26 cellular contexts compared by ENCODE assay signal in the genomic region with DNA sequence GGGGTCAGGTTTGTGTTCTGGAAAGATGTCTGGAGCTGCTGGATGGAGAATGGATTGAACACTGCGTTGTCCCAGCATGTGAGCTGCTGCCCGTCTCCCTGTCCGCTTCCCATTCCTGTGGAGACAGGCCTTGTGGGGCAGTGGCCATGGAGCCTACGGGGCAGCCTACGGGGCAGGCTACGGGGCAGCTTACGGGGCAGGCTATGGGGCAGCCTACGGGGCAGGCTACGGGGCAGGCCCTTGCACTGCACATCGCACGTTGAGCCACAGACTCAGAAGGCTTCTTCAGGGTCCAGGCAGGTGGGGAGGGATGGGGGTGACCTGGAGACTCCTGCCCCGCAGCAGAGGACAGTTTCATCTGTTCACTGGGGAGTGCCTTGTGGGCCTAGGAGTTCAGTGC. TPM values are rescaled to one million over a fixed set of nuclear protein-coding genes. Genes with fewer than 3 reads are reported as not detected.
DNase-seq lines count a peak whose midpoint lies in the region; ATAC-seq, FAIRE-seq and TF ChIP-seq lines count a peak whose summit lies in the region.
"Had no signal": no experiment of that assay in that cellular context is flagged by ENCODE, and none has a peak within 500 bp of the region (broad histone marks: within the 10 kb centered on the region; RNA-seq: fewer than 3 reads in every experiment).

No MANE protein-coding gene starts in this region.

- H3K27ac ChIP-seq in HepG2 (ENCODE audit: extremely low read length, insufficient read depth, low read length) (no peak overlapping the region), right lobe of liver (no peak overlapping the region), RWPE1 (0 out of 2 replicates have a peak overlapping the region, but pooled peaks have one; percentile 1), neural progenitor cell (no peak overlapping the region)
- H3K27ac ChIP-seq: BLaER1, GM23248, HL-60 had no signal

- no TSS peak for BruUV-seq in HepG2 (replicated peaks; lab: Mats Ljungman, UMichigan)

- TF ChIP-seq POLR2A in HepG2 (IDR thresholded peaks at IDR 0.05; ENCODE audit: insufficient read depth in 1 of 2, low read depth in 2 of 2, low read length in 2 of 2) (no peak), right lobe of liver (IDR thresholded peaks at IDR 0.05) (no peak)

- DNase-seq in HepG2 (ENCODE audit: low spot score) (no peak), right lobe of liver (no peak), RWPE1 (ENCODE audit: low spot score) (no peak), neural progenitor cell (ENCODE audit: low spot score) (no peak), NCI-H2227 (lab: John Stamatoyannopoulos, UW; ENCODE audit: unreplicated experiment) (no peak), DMS53 treated with DMSO at 0.1 percent for 48 hours (lab: John Stamatoyannopoulos, UW; ENCODE audit: unreplicated experiment) (no peak)
- DNase-seq in activated naive CD4-positive, alpha-beta T cell (lab: John Stamatoyannopoulos, UW) = no peak
- DNase-seq: 8988T; Calu3; CD8-positive, alpha-beta T cell; DND-41; EL; GM23248; HFFc6; IMR-90 had no signal

- H3K4me3 Mint-ChIP-seq in neural progenitor cell = peak overlapping the region; percentile 53
- H3K4me3 Mint-ChIP-seq: CD14-positive monocyte; CD8-positive, alpha-beta T cell; HFFc6 had no signal

- intact Hi-C loops in HepG2 (cut with micrococcal nuclease; ENCODE audit: unreplicated experiment) (no loop called here), right lobe of liver (cut with DNase I) (no loop called here)

- in situ Hi-C loops in HepG2 (cut with HindIII; ENCODE audit: extremely low pct_ligation_motif_present, low pct_unique_long_range_greater_than_20kb) = no loop called here

- no peak for TF ChIP-seq CTCF in HepG2 (CRISPR knock-in tag; IDR thresholded peaks at IDR 0.05)
- TF ChIP-seq CTCF in right lobe of liver (IDR thresholded peaks at IDR 0.05) = no peak
- TF ChIP-seq CTCF in RWPE1 (conservative IDR thresholded peaks at IDR 0.05; ENCODE audit: low read depth) = no peak
- no peak for TF ChIP-seq CTCF in neural progenitor cell (IDR thresholded peaks at IDR 0.05)

- H3K4me3 ChIP-seq in HepG2 (replicated peaks in 1 of 3; ENCODE audit: insufficient read depth in 1 of 3, low read depth in 2 of 3, low read length in 3 of 3) (no peak overlapping the region), right lobe of liver (no peak overlapping the region), neural progenitor cell (no peak overlapping the region)
- H3K4me3 ChIP-seq: BLaER1, GM12878, GM23248 had no signal

- CTCF ChIA-PET in HepG2 (lab: Yijun Ruan, JAX; ENCODE audit: low intra/inter-chr PET ratio, low total read pairs) (no interaction called here), RWPE1 (lab: Yijun Ruan, JAX) (no interaction called here)

- H3K27me3 ChIP-seq in HepG2 (ENCODE audit: control insufficient read depth in 1 of 2, insufficient read depth in 2 of 2, low read length in 2 of 2) (no peaks in the 10 kb centered on the region), right lobe of liver (no peaks in the 10 kb centered on the region), neural progenitor cell (no peaks in the 10 kb centered on the region)
- H3K27me3 ChIP-seq: BLaER1 had no signal

- H3K36me3 ChIP-seq in HepG2 (replicated peaks in 1 of 2; ENCODE audit: control insufficient read depth in 1 of 2, insufficient read depth in 2 of 2, low read length in 2 of 2) (peaks cover 17 to 33% of the 10 kb centered on the region in 2 experiments; a peak in 4 of 5 replicates), right lobe of liver (no peaks in the 10 kb centered on the region), neural progenitor cell (no peaks in the 10 kb centered on the region)

- H3K36me3 Mint-ChIP-seq in neural progenitor cell = peaks cover 8% of the 10 kb centered on the region

- H3K9me3 ChIP-seq in HepG2 (ENCODE audit: low read length) (no peaks in the 10 kb centered on the region), right lobe of liver (no peaks in the 10 kb centered on the region), neural progenitor cell (ENCODE audit: low read depth) (no peaks in the 10 kb centered on the region)
- H3K9me3 ChIP-seq: BLaER1 had no signal

- peaks cover 13% of the 10 kb centered on the region for H3K4me1 Mint-ChIP-seq in neural progenitor cell

- ATAC-seq in HepG2 (no peak), right lobe of liver (no peak)
- ATAC-seq: CD8-positive, alpha-beta T cell; GM12878; HCT116 had no signal

- H3F3A ChIP-seq in neural progenitor cell (ENCODE audit: low read depth) = peaks cover 33% of the 10 kb centered on the region

- H3K4me1 ChIP-seq in HepG2 (ENCODE audit: insufficient read depth, low read length) (no peaks in the 10 kb centered on the region), right lobe of liver (no peaks in the 10 kb centered on the region), neural progenitor cell (peaks cover 10% of the 10 kb centered on the region)

- H3K9me3 Mint-ChIP-seq in neural progenitor cell = peaks cover 6% of the 10 kb centered on the region
- H3K9me3 Mint-ChIP-seq: CD8-positive, alpha-beta T cell had no signal

- H3K9ac ChIP-seq in HepG2 (ENCODE audit: insufficient read depth, low read depth, low read length) (no peak overlapping the region), neural progenitor cell (no peak overlapping the region)
- H3K9ac ChIP-seq: BLaER1, GM23248 had no signal

- 89% methylated on average over 12 of the region's 12 CpGs for WGBS in HepG2 (ENCODE audit: low lambda C conversion rate)
- 90% methylated on average over 6 of the region's 12 CpGs for WGBS in right lobe of liver (ENCODE audit: insufficient coverage, low coverage, low lambda C conversion rate, missing lambda C conversion rate)

- TF ChIP-seq EP300 in HepG2 (IDR thresholded peaks at IDR 0.05; ENCODE audit: low read depth in 2 of 2, low read length in 2 of 2) (no peak), HepG2 (CRISPR knock-in tag; IDR thresholded peaks at IDR 0.05; ENCODE audit: borderline replicate concordance) (no peak)

- H3K4me2 ChIP-seq in HepG2 (ENCODE audit: low read depth, low read length) (no peak overlapping the region), neural progenitor cell (peak overlapping the region; percentile 38)
- H3K4me2 ChIP-seq: BLaER1 had no signal

- no peak overlapping the region for H3K27ac Mint-ChIP-seq in neural progenitor cell
- H3K27ac Mint-ChIP-seq: CD8-positive, alpha-beta T cell; HFFc6 had no signal

- POLR2A ChIA-PET in HepG2 (lab: Yijun Ruan, JAX) (no interaction called here), RWPE1 (lab: Yijun Ruan, JAX; ENCODE audit: low non-redundant PET) (no interaction called here)

- H3K79me2 ChIP-seq in HepG2 (ENCODE audit: insufficient read depth, low read length) (no peaks in the 10 kb centered on the region), neural progenitor cell (ENCODE audit: low read depth) (no peaks in the 10 kb centered on the region)

- no peak for FAIRE-seq in HepG2 (lab: Jason Lieb, UNC)
- FAIRE-seq: GM12878, GM19239, H54 had no signal

- H2AFZ ChIP-seq in HepG2 (ENCODE audit: low read length) (no peak overlapping the region), neural progenitor cell (replicated peaks) (no peak overlapping the region)
- H2AFZ ChIP-seq: GM23248 had no signal

- H4K20me1 ChIP-seq in HepG2 (ENCODE audit: insufficient read depth, low read length) (peaks cover 9% of the 10 kb centered on the region; the same call in 1 of the 2 replicates), neural progenitor cell (ENCODE audit: low read depth) (peaks cover 5% of the 10 kb centered on the region)

- peaks cover 16% of the 10 kb centered on the region for H3K27me3 Mint-ChIP-seq in neural progenitor cell (ENCODE audit: insufficient read depth, low read depth)

- TF ChIP-seq RAD21 in HepG2 (CRISPR knock-in tag; IDR thresholded peaks at IDR 0.05) = no peak

RNA-seq across cellular contexts. Expression of a gene that starts 9.7 kb away (rescaled TPM):
- total RNA-seq in HepG2 (2016; rRNA removed; fragmentation: Illumina TruSeq; extraction: Trizol) = 13.0 and 17.0 TPM in 2 replicates
- total RNA-seq in HepG2 (2016; cell fraction: cytosol; rRNA removed; fragmentation: Illumina TruSeq; extraction: Trizol; ENCODE audit: low read depth) = 18.8 and 21.7 TPM in 2 replicates
- 11.4 and 16.1 TPM in 2 replicates for total RNA-seq in HepG2 (2016; cell fraction: insoluble cytoplasmic fraction; rRNA removed; fragmentation: Illumina TruSeq; extraction: Trizol)
- 40.2 and 47.3 TPM in 2 replicates for total RNA-seq in HepG2 (2016; cell fraction: membrane; rRNA removed; fragmentation: Illumina TruSeq; extraction: Trizol)
- total RNA-seq in HepG2 (2016; cell fraction: nucleus; rRNA removed; fragmentation: Illumina TruSeq; extraction: Trizol) = 7.6 and 10.0 TPM in 2 replicates
- 40.4 and 51.0 TPM in 2 replicates for polyA plus RNA-seq in HepG2 (2011; rRNA removed)
- 44.2 and 56.2 TPM in 2 replicates for polyA plus RNA-seq in HepG2 (2011; cell fraction: cytosol; rRNA removed)
- polyA plus RNA-seq in HepG2 (2011; cell fraction: nucleus; rRNA removed) = 31.7 and 32.2 TPM in 2 replicates
- polyA plus RNA-seq in HepG2 (2012) = 16.4 and 30.0 TPM in 2 replicates
- 60.8 and 72.2 TPM in 2 replicates for polyA plus RNA-seq in HepG2 (2016; cell fraction: cytosol; fragmentation: Illumina TruSeq; extraction: Trizol; ENCODE audit: low read depth)
- 33.1 and 40.9 TPM in 2 replicates for polyA plus RNA-seq in HepG2 (2016; cell fraction: insoluble cytoplasmic fraction; fragmentation: Illumina TruSeq; extraction: Trizol; ENCODE audit: low read depth)
- 102 TPM in 2 replicates for polyA plus RNA-seq in HepG2 (2016; cell fraction: membrane; fragmentation: Illumina TruSeq; extraction: Trizol; ENCODE audit: low read depth)
- polyA plus RNA-seq in HepG2 (2016; cell fraction: nucleus; fragmentation: Illumina TruSeq; extraction: Trizol; ENCODE audit: insufficient read depth, low read depth) = 31.0 and 33.1 TPM in 2 replicates
- 5.9 and 53.2 TPM in 2 replicates for polyA minus RNA-seq in HepG2 (2011; rRNA and poly(A)+ RNA removed; ENCODE audit: low replicate concordance)
- polyA minus RNA-seq in HepG2 (2011; cell fraction: cytosol; rRNA and poly(A)+ RNA removed) = 23.0 and 26.9 TPM in 2 replicates
- polyA minus RNA-seq in HepG2 (2011; cell fraction: nucleus; rRNA and poly(A)+ RNA removed) = 9.8 and 13.2 TPM in 2 replicates
- total RNA-seq in right lobe of liver = 10 to 100 TPM in 3 of 6 experiments, 1 to 10 TPM in 3; 2.6 to 17.5 (median 7.6) TPM
- 5.2 and 19.4 TPM in 2 replicates for total RNA-seq in neural progenitor cell (ENCODE audit: low replicate concordance)
- polyA plus RNA-seq: CD14-positive monocyte had no signal

RNA-seq across cellular contexts. Expression of a gene that starts 48.1 kb away (rescaled TPM):
- total RNA-seq in HepG2 (2016; rRNA removed; fragmentation: Illumina TruSeq; extraction: Trizol) = not detected in 2 replicates
- total RNA-seq in HepG2 (2016; cell fraction: cytosol; rRNA removed; fragmentation: Illumina TruSeq; extraction: Trizol; ENCODE audit: low read depth) = not detected in 2 replicates
- total RNA-seq in HepG2 (2016; cell fraction: insoluble cytoplasmic fraction; rRNA removed; fragmentation: Illumina TruSeq; extraction: Trizol) = not detected in 2 replicates
- total RNA-seq in HepG2 (2016; cell fraction: membrane; rRNA removed; fragmentation: Illumina TruSeq; extraction: Trizol) = not detected in 2 replicates
- total RNA-seq in HepG2 (2016; cell fraction: nucleus; rRNA removed; fragmentation: Illumina TruSeq; extraction: Trizol) = not detected in 2 replicates
- 0.03 TPM in 1 of 2 replicates, not detected in the other for polyA plus RNA-seq in HepG2 (2011; rRNA removed)
- not detected in 2 replicates for polyA plus RNA-seq in HepG2 (2011; cell fraction: cytosol; rRNA removed)
- not detected in 2 replicates for polyA plus RNA-seq in HepG2 (2011; cell fraction: nucleus; rRNA removed)
- not detected in 2 replicates for polyA plus RNA-seq in HepG2 (2012)
- polyA plus RNA-seq in HepG2 (2016; cell fraction: cytosol; fragmentation: Illumina TruSeq; extraction: Trizol; ENCODE audit: low read depth) = not detected in 2 replicates
- polyA plus RNA-seq in HepG2 (2016; cell fraction: insoluble cytoplasmic fraction; fragmentation: Illumina TruSeq; extraction: Trizol; ENCODE audit: low read depth) = not detected in 2 replicates
- not detected in 2 replicates for polyA plus RNA-seq in HepG2 (2016; cell fraction: membrane; fragmentation: Illumina TruSeq; extraction: Trizol; ENCODE audit: low read depth)
- not detected in 2 replicates for polyA plus RNA-seq in HepG2 (2016; cell fraction: nucleus; fragmentation: Illumina TruSeq; extraction: Trizol; ENCODE audit: insufficient read depth, low read depth)
- not detected in 2 replicates for polyA minus RNA-seq in HepG2 (2011; rRNA and poly(A)+ RNA removed; ENCODE audit: low replicate concordance)
- not detected in 2 replicates for polyA minus RNA-seq in HepG2 (2011; cell fraction: cytosol; rRNA and poly(A)+ RNA removed)
- 0.13 TPM in 1 of 2 replicates, not detected in the other for polyA minus RNA-seq in HepG2 (2011; cell fraction: nucleus; rRNA and poly(A)+ RNA removed)
- total RNA-seq in right lobe of liver = under 1 TPM in 2 of 6 experiments, not detected in 4; 0.09 to 0.12 TPM
- total RNA-seq in neural progenitor cell (ENCODE audit: low replicate concordance) = not detected in 2 replicates
- total RNA-seq: A673; Calu3; CD8-positive, alpha-beta T cell; G401; GM12878; GM23248; HFFc6; HT1080; IMR-90 had no signal
- polyA plus RNA-seq: AG04450, CD14-positive monocyte, GM12878, GM23248, IMR-90 had no signal
